ENCODE assay signal across 8 cellular contexts in the genomic region with DNA sequence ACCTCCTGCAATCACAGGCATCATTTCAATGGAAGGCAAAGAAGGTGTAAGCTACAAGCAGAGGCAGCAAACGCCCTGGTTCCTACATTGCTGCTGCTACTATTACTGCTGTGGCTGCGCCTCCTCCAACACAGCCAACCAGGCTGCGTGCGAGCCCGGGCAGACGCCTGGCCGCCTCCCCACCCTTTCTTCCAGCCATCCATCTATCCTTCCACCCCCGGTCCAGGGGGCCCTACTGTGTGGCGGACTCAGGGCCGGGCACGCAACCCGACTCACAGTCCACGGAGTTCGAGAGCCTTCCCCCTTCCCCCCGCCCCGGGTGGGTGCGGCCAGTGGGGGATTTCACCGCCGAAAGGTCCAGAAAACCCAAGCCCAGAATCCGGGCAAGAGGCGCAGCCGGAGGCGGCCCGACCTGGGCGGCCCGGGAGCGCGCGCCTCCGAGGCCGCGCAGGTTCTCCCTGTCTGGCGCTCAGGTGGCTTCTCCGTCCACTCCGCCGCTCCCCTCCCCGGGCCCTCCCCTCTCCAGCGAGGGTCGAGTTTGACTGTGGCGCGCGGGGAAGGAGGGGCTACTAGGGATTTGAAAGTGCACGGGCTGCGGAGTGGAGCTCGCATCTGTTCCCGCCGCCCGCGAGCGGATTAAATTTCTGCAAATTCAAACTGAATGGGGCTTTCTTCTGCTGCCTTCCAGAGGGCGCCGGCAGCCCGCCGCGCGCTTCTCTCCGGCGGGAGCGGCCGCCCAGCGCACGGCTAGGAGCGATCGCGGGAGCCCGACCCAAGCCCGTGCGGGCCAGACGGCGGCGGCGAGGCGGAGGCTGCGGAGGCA. TPM values are rescaled to one million over a fixed set of nuclear protein-coding genes. Genes with fewer than 3 reads are reported as not detected.
DNase-seq lines count a peak whose midpoint lies in the region; ATAC-seq and TF ChIP-seq lines count a peak whose summit lies in the region.

A gene (plus strand): TSS at position 569 of the 823 bp plus-strand sequence. CDS start 655 bp downstream, outside the sequence.

- H3K27ac ChIP-seq in ovary: peak within 1 kb of the TSS in 1 of 2 donors; percentile 35

- DNase-seq in NCI-H2081 (lab: John Stamatoyannopoulos, UW) (peak; percentile 40 to 49), NCI-H2081 treated with DMSO at 0.1 percent for 48 hours (lab: John Stamatoyannopoulos, UW) (no peak), NCI-H146 treated with DMSO at 0.1 percent for 48 hours (lab: John Stamatoyannopoulos, UW; ENCODE audit: unreplicated experiment) (peak; percentile 1), Right ventricle myocardium superior (peak; percentile 53), ovary (peak in 4 of 5 donors; percentile 19 to 66 (median 40)), SKM-1 treated with dmso at 0.1 percent for 144 hours (lab: John Stamatoyannopoulos, UW; ENCODE audit: unreplicated experiment) (no peak)
- DNase-seq in activated T-cell treated with anti-CD3 and anti-CD28 coated beads, Interleukin-2, amount 50 U/mL, for 48 hours: peak; percentile 42 to 49

- ATAC-seq in Right ventricle myocardium superior (ENCODE audit: poor library complexity): peak; percentile 68
- ATAC-seq in HG03135 (IDR thresholded peaks at IDR 0.05; ENCODE audit: unreplicated experiment): no peak

- no peaks in the 10 kb centered on the region for H3K36me3 ChIP-seq in ovary

- intact Hi-C loops in Right ventricle myocardium superior (cut with DNase I): no loop called here
- intact Hi-C loops in ovary (cut with DNase I): no loop called here

- WGBS in ovary, 3 donors: 0 to 1% (median 0%) methylated on average over 24 to 70 of the region's 74 CpGs

- no peak for TF ChIP-seq EP300 in ovary (IDR thresholded peaks at IDR 0.05)

- peak within 1 kb of the TSS; percentile 55 for H3K4me3 ChIP-seq in ovary

- no peaks in the 10 kb centered on the region for H3K9me3 ChIP-seq in ovary

- H3K4me1 ChIP-seq in ovary (ENCODE audit: insufficient read depth): peaks cover 6% of the 10 kb centered on the region

- TF ChIP-seq POLR2A in ovary (IDR thresholded peaks at IDR 0.05): no peak

- no peaks in the 10 kb centered on the region for H3K27me3 ChIP-seq in ovary

- no peak for TF ChIP-seq CTCF in ovary (IDR thresholded peaks at IDR 0.05)

RNA-seq across cellular contexts. Expression of the gene that starts here (rescaled TPM):
- total RNA-seq in Right ventricle myocardium superior (0.19 TPM), ovary (1 to 10 TPM in 4 of 7 donors, under 1 TPM in 3; under 0.01 to 4.9 (median 1.6) TPM)
- polyA plus RNA-seq in ovary: 1 to 10 TPM in 1 of 2 donors, under 1 TPM in 1; 0.38 to 1.8 TPM

Comparison
In these comparisons a context has a peak if more than half of its experiments do, and no peak if none do; other contexts are left out.
1. DNase-seq: peak in NCI-H2081 (2 of 2), NCI-H146 treated with DMSO at 0.1 percent for 48 hours (single experiment), activated T-cell treated with anti-CD3 and anti-CD28 coated beads, Interleukin-2, amount 50 U/mL, for 48 hours (2 of 2) and ovary (4 of 5); none in NCI-H2081 treated with DMSO at 0.1 percent for 48 hours (single experiment) and SKM-1 treated with dmso at 0.1 percent for 144 hours (single experiment).
2. Peak in DNase-seq and ATAC-seq in Right ventricle myocardium superior; RNA of the gene not detected or under 1 TPM.